In the genomic region with DNA sequence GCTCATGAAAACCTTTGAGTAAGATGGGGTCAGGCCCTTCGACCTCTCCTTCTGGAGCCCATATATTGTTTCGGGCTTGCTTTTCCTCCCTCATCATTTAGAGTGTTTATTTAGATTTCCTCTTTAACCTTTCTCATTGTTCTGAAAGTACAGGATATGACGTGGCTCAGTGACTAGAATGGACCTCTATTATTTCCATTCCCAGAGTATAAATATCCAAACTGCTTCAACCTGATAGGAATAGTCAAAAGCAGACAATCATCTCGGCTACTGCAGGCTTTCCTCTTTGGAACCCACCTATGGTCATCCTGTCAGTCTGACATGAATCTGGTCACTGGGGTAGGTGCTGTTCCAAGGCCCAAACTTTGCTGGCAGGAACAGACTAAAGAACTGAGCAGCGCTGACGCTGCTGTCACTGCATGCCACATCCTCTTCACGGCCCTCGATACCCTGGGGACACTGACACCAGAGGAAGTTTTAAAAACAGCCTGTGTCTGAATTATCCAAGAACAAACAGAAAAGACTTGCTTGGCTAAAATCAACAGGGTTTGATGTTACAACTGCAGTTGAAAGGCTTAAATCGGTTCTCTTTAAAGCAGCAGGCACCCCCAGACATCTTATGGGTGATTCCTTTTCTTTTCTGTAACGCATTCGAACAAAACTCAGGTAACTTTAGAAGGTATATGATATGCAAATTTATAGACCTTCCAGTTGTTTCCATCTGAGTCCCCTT, we compare ENCODE assay signal across 8 cellular contexts. TPM values are rescaled to one million over a fixed set of nuclear protein-coding genes. Genes with fewer than 3 reads are reported as not detected.
DNase-seq lines count a peak whose midpoint lies in the region; ATAC-seq and TF ChIP-seq lines count a peak whose summit lies in the region.

No MANE protein-coding gene starts in this region.

- no peak overlapping the region for H2BK12ac ChIP-seq in trophoblast cell (ENCODE audit: low read length)

- H4K8ac ChIP-seq in trophoblast cell (ENCODE audit: low read depth, low read length): no peak overlapping the region

- peak overlapping the region; percentile 29 to 63 (median 48); a peak in 18 of 20 replicates for H3K4me3 ChIP-seq in BLaER1 treated with 17β-estradiol and CSF1 and Interleukin-3, amounts not matched to agents 10 nM and 100 nM
- no peak overlapping the region for H3K4me3 ChIP-seq in trophoblast cell (ENCODE audit: low read depth, low read length)

- no peak for TF ChIP-seq CTCF in GM20000 (IDR thresholded peaks at IDR 0.05; ENCODE audit: extremely low read depth, missing control alignments)

- no peaks in the 10 kb centered on the region for H3K36me3 ChIP-seq in BLaER1 treated with 17β-estradiol and CSF1 and Interleukin-3, amounts not matched to agents 10 nM and 100 nM
- H3K36me3 ChIP-seq in trophoblast cell (ENCODE audit: control insufficient read depth in 1 of 2, insufficient read depth in 2 of 2, low read length in 2 of 2): no peaks in the 10 kb centered on the region

- peak overlapping the region; percentile 60 for H3K4me3 Mint-ChIP-seq in activated CD4-positive, alpha-beta T cell treated with anti-CD3 and anti-CD28 coated beads, Interleukin-2, amount 10 ng/mL, durations not matched to agents 7 days and 5 days
- peak overlapping the region; percentile 56 to 75 for H3K4me3 Mint-ChIP-seq in effector memory CD8-positive, alpha-beta T cell

- H3K23ac ChIP-seq in trophoblast cell (ENCODE audit: low read length): peak overlapping the region; percentile 62

- peak overlapping the region; percentile 99 for H3K27ac Mint-ChIP-seq in activated CD4-positive, alpha-beta T cell treated with anti-CD3 and anti-CD28 coated beads, Interleukin-2, amount 10 ng/mL, durations not matched to agents 7 days and 5 days
- peak overlapping the region; percentile 77 to 99 for H3K27ac Mint-ChIP-seq in effector memory CD8-positive, alpha-beta T cell

- no peaks in the 10 kb centered on the region for H3K9me3 Mint-ChIP-seq in activated CD4-positive, alpha-beta T cell treated with anti-CD3 and anti-CD28 coated beads, Interleukin-2, amount 10 ng/mL, durations not matched to agents 7 days and 5 days
- H3K9me3 Mint-ChIP-seq in effector memory CD8-positive, alpha-beta T cell: no peaks in the 10 kb centered on the region

- H4K20me1 ChIP-seq in BLaER1 treated with 17β-estradiol and CSF1 and Interleukin-3, amounts not matched to agents 10 nM and 100 nM: no peaks in the 10 kb centered on the region

- POLR2A ChIA-PET in activated CD4-positive, alpha-beta T cell treated with anti-CD3 and anti-CD28 coated beads, Interleukin-2, amount 10 ng/mL, durations not matched to agents 7 days and 5 days (lab: Charles Lee): no interaction called here

- peak overlapping the region; percentile 65 to 84 (median 78) for H3K9ac ChIP-seq in BLaER1 treated with 17β-estradiol and CSF1 and Interleukin-3, amounts not matched to agents 10 nM and 100 nM
- no peak overlapping the region for H3K9ac ChIP-seq in trophoblast cell (ENCODE audit: low read length)

- no CpG with 5 or more reads among the region's 11 CpGs for WGBS in trophoblast cell (ENCODE audit: extremely low coverage, insufficient coverage, insufficient read length)

- H3K4me2 ChIP-seq in BLaER1 treated with 17β-estradiol and CSF1 and Interleukin-3, amounts not matched to agents 10 nM and 100 nM: peak overlapping the region; percentile 73 to 96 (median 87)
- no peak overlapping the region for H3K4me2 ChIP-seq in trophoblast cell (ENCODE audit: low read length)

- no peaks in the 10 kb centered on the region for H3K27me3 ChIP-seq in BLaER1 treated with 17β-estradiol and CSF1 and Interleukin-3, amounts not matched to agents 10 nM and 100 nM
- no peaks in the 10 kb centered on the region for H3K27me3 ChIP-seq in trophoblast cell (ENCODE audit: insufficient read depth, low read length)

- H3K36me3 Mint-ChIP-seq in activated CD4-positive, alpha-beta T cell treated with anti-CD3 and anti-CD28 coated beads, Interleukin-2, amount 10 ng/mL, durations not matched to agents 7 days and 5 days (ENCODE audit: low read depth): peaks cover 2% of the 10 kb centered on the region
- peaks cover 3% of the 10 kb centered on the region for H3K36me3 Mint-ChIP-seq in effector memory CD8-positive, alpha-beta T cell (ENCODE audit: insufficient read depth)

- H2AFZ ChIP-seq in trophoblast cell (ENCODE audit: insufficient read depth, low read length, poor library complexity): no peak overlapping the region

- no peak overlapping the region for H3K4ac ChIP-seq in trophoblast cell (ENCODE audit: low read depth, low read length)

- no peaks in the 10 kb centered on the region for H3K79me2 ChIP-seq in trophoblast cell (ENCODE audit: control insufficient read depth, insufficient read depth, low read length, poor library complexity)

- no peak overlapping the region for H3K14ac ChIP-seq in trophoblast cell (ENCODE audit: low read length)

- no peaks in the 10 kb centered on the region for H3K79me1 ChIP-seq in trophoblast cell (ENCODE audit: low read length)

- no peak overlapping the region for H2AK5ac ChIP-seq in trophoblast cell (ENCODE audit: low read length)

- H2BK5ac ChIP-seq in trophoblast cell (ENCODE audit: low read depth, low read length, poor library complexity): no peak overlapping the region

- CTCF ChIA-PET in activated CD4-positive, alpha-beta T cell treated with anti-CD3 and anti-CD28 coated beads, Interleukin-2, amount 10 ng/mL, durations not matched to agents 7 days and 5 days (lab: Charles Lee): interaction anchor here (0.9 to 1.4 kb wide), 3 partner anchors 8 to 189 kb away, joined by 3 to 5 read pairs (median 3); no protein-coding TSS in a partner anchor

- no peak overlapping the region for H3K18ac ChIP-seq in trophoblast cell (ENCODE audit: low read length)

- H4K12ac ChIP-seq in trophoblast cell (ENCODE audit: low read depth, low read length): no peak overlapping the region

- peak overlapping the region; percentile 54 to 96 (median 88); a peak in 21 of 22 replicates for H3K27ac ChIP-seq in BLaER1 treated with 17β-estradiol and CSF1 and Interleukin-3, amounts not matched to agents 10 nM and 100 nM
- H3K27ac ChIP-seq in trophoblast cell (ENCODE audit: low read depth, low read length): no peak overlapping the region

- H2BK120ac ChIP-seq in trophoblast cell (ENCODE audit: insufficient read depth, low read length, poor library complexity): no peak overlapping the region

- H3K27me3 Mint-ChIP-seq in activated CD4-positive, alpha-beta T cell treated with anti-CD3 and anti-CD28 coated beads, Interleukin-2, amount 10 ng/mL, durations not matched to agents 7 days and 5 days: no peaks in the 10 kb centered on the region
- H3K27me3 Mint-ChIP-seq in effector memory CD8-positive, alpha-beta T cell: no peaks in the 10 kb centered on the region

- peaks cover 76 to 96% (median 84%) of the 10 kb centered on the region in 10 experiments for H3K4me1 ChIP-seq in BLaER1 treated with 17β-estradiol and CSF1 and Interleukin-3, amounts not matched to agents 10 nM and 100 nM
- H3K4me1 ChIP-seq in trophoblast cell (ENCODE audit: control insufficient read depth in 1 of 2, insufficient read depth in 2 of 2, low read length in 2 of 2): peaks cover 2 to 5% of the 10 kb centered on the region in 2 experiments

- ATAC-seq in HG03378 (IDR thresholded peaks at IDR 0.05; ENCODE audit: unreplicated experiment): peak; percentile 69
- ATAC-seq in effector memory CD8-positive, alpha-beta T cell (replicated peaks): peak; percentile 80

- H4K91ac ChIP-seq in trophoblast cell (ENCODE audit: low read depth, low read length): no peak overlapping the region

- DNase-seq in GM19240 (ENCODE audit: insufficient read length, low spot score) (peak; percentile 28), trophoblast cell (no peak), GM20000 (ENCODE audit: low spot score) (no peak), NCI-H1694 (lab: John Stamatoyannopoulos, UW) (no peak)
- DNase-seq in activated CD4-positive, alpha-beta T cell treated with anti-CD3 and anti-CD28 coated beads, Interleukin-2, amount 10 ng/mL, durations not matched to agents 7 days and 5 days: peak; percentile 77
- peak; percentile 37 to 61 (median 41) for DNase-seq in effector memory CD8-positive, alpha-beta T cell

- H3K4me1 Mint-ChIP-seq in activated CD4-positive, alpha-beta T cell treated with anti-CD3 and anti-CD28 coated beads, Interleukin-2, amount 10 ng/mL, durations not matched to agents 7 days and 5 days: peaks cover 81% of the 10 kb centered on the region
- peaks cover 22 to 30% of the 10 kb centered on the region in 2 donors for H3K4me1 Mint-ChIP-seq in effector memory CD8-positive, alpha-beta T cell (ENCODE audit: low read depth in 2 of 2)

- H3K9me3 ChIP-seq in BLaER1 treated with 17β-estradiol and CSF1 and Interleukin-3, amounts not matched to agents 10 nM and 100 nM (replicated peaks in 1 of 11): no peaks in the 10 kb centered on the region
- H3K9me3 ChIP-seq in trophoblast cell (ENCODE audit: insufficient read depth, low read depth, low read length): no peaks in the 10 kb centered on the region

RNA-seq across cellular contexts. Expression of a gene that starts 5.0 kb away (rescaled TPM):
- total RNA-seq in activated CD4-positive, alpha-beta T cell treated with anti-CD3 and anti-CD28 coated beads, Interleukin-2, amount 10 ng/mL, durations not matched to agents 7 days and 5 days: 10 to 100 TPM; 54.5 to 59.0 TPM
- 40.9 and 41.6 TPM in 2 replicates for polyA plus RNA-seq in trophoblast cell (2013)

RNA-seq across cellular contexts. Expression of a gene that starts 22.7 kb away (rescaled TPM):
- 10 to 100 TPM; 14.4 to 15.5 TPM for total RNA-seq in activated CD4-positive, alpha-beta T cell treated with anti-CD3 and anti-CD28 coated beads, Interleukin-2, amount 10 ng/mL, durations not matched to agents 7 days and 5 days
- polyA plus RNA-seq in trophoblast cell (2013): 0.39 and 0.44 TPM in 2 replicates

Comparison
In these comparisons a context has a peak if more than half of its experiments do, and no peak if none do; other contexts are left out.
1. DNase-seq: peak in GM19240 (single experiment), activated CD4-positive, alpha-beta T cell treated with anti-CD3 and anti-CD28 coated beads, Interleukin-2, amount 10 ng/mL, durations not matched to agents 7 days and 5 days (single experiment) and effector memory CD8-positive, alpha-beta T cell (3 of 3); none in trophoblast cell (0 of 2), GM20000 (single experiment) and NCI-H1694 (single experiment).